Comparison of ENCODE assay signal across 9 cellular contexts in the genomic region with DNA sequence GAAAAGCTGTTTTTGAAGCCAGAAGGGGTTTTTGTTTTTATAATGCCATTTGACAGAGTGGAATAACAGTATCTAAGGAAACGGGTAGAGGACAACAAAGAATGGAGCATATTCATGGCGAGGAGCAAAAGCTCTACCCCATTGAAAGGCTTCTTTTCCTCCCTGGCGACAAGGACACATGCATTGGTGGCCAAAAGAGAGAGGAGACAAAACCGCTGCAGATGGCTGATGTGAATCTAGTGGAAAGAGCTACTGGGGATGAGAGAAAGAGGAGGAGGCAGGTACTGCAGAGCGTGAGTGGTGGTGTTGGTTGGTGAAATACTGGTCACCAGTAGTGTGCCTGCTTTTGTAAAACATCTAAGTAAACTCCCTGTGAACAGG. TPM values are rescaled to one million over a fixed set of nuclear protein-coding genes. Genes with fewer than 3 reads are reported as not detected.
DNase-seq lines count a peak whose midpoint lies in the region; ATAC-seq and FAIRE-seq lines count a peak whose summit lies in the region.
"Had no signal": no experiment of that assay in that cellular context is flagged by ENCODE, and none has a peak within 500 bp of the region (broad histone marks: within the 10 kb centered on the region; RNA-seq: fewer than 3 reads in every experiment).

No MANE protein-coding gene starts in this region.

- H3K9me3 ChIP-seq in aorta (ENCODE audit: control insufficient read depth, low read length) (no peaks in the 10 kb centered on the region), small intestine (ENCODE audit: control insufficient read depth, low read depth) (no peaks in the 10 kb centered on the region)

- no peak for FAIRE-seq in small intestine (lab: Jason Lieb, UNC)
- FAIRE-seq: endometrium had no signal

- no peaks in the 10 kb centered on the region for H3K27me3 ChIP-seq in aorta (ENCODE audit: control insufficient read depth in 1 of 2, insufficient read depth in 2 of 2, low read length in 1 of 2)
- H3K27me3 ChIP-seq in small intestine (ENCODE audit: control insufficient read depth in 2 of 2, insufficient read depth in 2 of 2, low read length in 2 of 2): no peaks in the 10 kb centered on the region

- H3K4me1 ChIP-seq in aorta (ENCODE audit: control insufficient read depth in 1 of 2, insufficient read depth in 2 of 2, low read length in 2 of 2) (peaks cover 0 to 4% of the 10 kb centered on the region in 2 donors), small intestine (ENCODE audit: control insufficient read depth in 2 of 2, insufficient read depth in 1 of 2, low read depth in 1 of 2, low read length in 1 of 2) (peaks cover 0 to 6% of the 10 kb centered on the region in 2 donors)

- H3K36me3 Mint-ChIP-seq in effector memory CD8-positive, alpha-beta T cell (ENCODE audit: insufficient read depth): peaks cover 9% of the 10 kb centered on the region

- intact Hi-C loops in aorta (cut with DNase I): loop anchor here in 1 of 2 donors (10.0 kb wide), 1 partner anchor 53 kb away; no protein-coding TSS in a partner anchor

- peak overlapping the region; percentile 38 to 71 for H3K4me3 ChIP-seq in aorta (ENCODE audit: low read length in 2 of 2)
- H3K4me3 ChIP-seq in small intestine (ENCODE audit: low read depth in 1 of 2, low read length in 2 of 2): peak overlapping the region in 1 of 2 donors; percentile 82

- peak overlapping the region in 1 of 2 donors; percentile 71 for H3K27ac ChIP-seq in aorta (ENCODE audit: low read depth in 1 of 2, low read length in 2 of 2)
- H3K27ac ChIP-seq in small intestine (ENCODE audit: low read depth in 1 of 2, low read length in 1 of 2): peak overlapping the region in 1 of 2 donors; percentile 78

- H3K36me3 ChIP-seq in aorta (ENCODE audit: control insufficient read depth in 1 of 2, insufficient read depth in 2 of 2, low read length in 1 of 2) (no peaks in the 10 kb centered on the region), small intestine (ENCODE audit: control insufficient read depth in 2 of 2, insufficient read depth in 2 of 2, low read length in 2 of 2) (no peaks in the 10 kb centered on the region)

- peak overlapping the region; percentile 92 for H3K4me3 Mint-ChIP-seq in effector memory CD8-positive, alpha-beta T cell

- 3 to 8% methylated on average over 5 of the region's 5 CpGs for WGBS in aorta, 2 donors
- WGBS in small intestine, 3 donors: 36 to 80% (median 68%) methylated on average over 5 of the region's 5 CpGs

- H3K4me1 Mint-ChIP-seq in effector memory CD8-positive, alpha-beta T cell (ENCODE audit: low read depth in 2 of 2): peaks cover 17 to 29% of the 10 kb centered on the region in 2 donors

- H3K27me3 Mint-ChIP-seq in effector memory CD8-positive, alpha-beta T cell: no peaks in the 10 kb centered on the region

- ATAC-seq in HG02885 (IDR thresholded peaks at IDR 0.05; ENCODE audit: poor library complexity, unreplicated experiment): peak; percentile 35
- ATAC-seq in effector memory CD8-positive, alpha-beta T cell (replicated peaks): no peak
- peak; percentile 42 for ATAC-seq in aorta (ENCODE audit: low FRiP score)

- peak overlapping the region; percentile 87 for H3K27ac Mint-ChIP-seq in effector memory CD8-positive, alpha-beta T cell

- DNase-seq in NCI-H2196 treated with DMSO at 0.1 percent for 48 hours (lab: John Stamatoyannopoulos, UW; ENCODE audit: unreplicated experiment) (peak; percentile 8), NCI-H2196 (lab: John Stamatoyannopoulos, UW; ENCODE audit: unreplicated experiment) (no peak), SHP77 (lab: John Stamatoyannopoulos, UW) (peak; percentile 14 to 39), midbrain (lab: John Stamatoyannopoulos, UW) (peak; percentile 89), aorta (no peak), small intestine (no peak)
- no peak for DNase-seq in effector memory CD8-positive, alpha-beta T cell

- no peaks in the 10 kb centered on the region for H3K9me3 Mint-ChIP-seq in effector memory CD8-positive, alpha-beta T cell

RNA-seq across cellular contexts. Expression of gene APC, which starts 0.5 kb away (rescaled TPM):
- 10 to 100 TPM; 49.8 to 51.6 TPM for total RNA-seq in aorta
- polyA plus RNA-seq in aorta: 1 to 10 TPM; 2.8 to 6.5 TPM
- 10 to 100 TPM in 2 of 3 donors, 1 to 10 TPM in 1; 8.0 to 20.4 (median 13.2) TPM for polyA plus RNA-seq in small intestine

Comparison
In these comparisons a context has a peak if more than half of its experiments do, and no peak if none do; other contexts are left out.
1. DNase-seq: peak in NCI-H2196 treated with DMSO at 0.1 percent for 48 hours (single experiment), SHP77 (2 of 2) and midbrain (single experiment); none in NCI-H2196 (single experiment), effector memory CD8-positive, alpha-beta T cell (0 of 3), aorta (0 of 2) and small intestine (single experiment).